Comparison of ENCODE assay signal across 8 cellular contexts in the genomic region with DNA sequence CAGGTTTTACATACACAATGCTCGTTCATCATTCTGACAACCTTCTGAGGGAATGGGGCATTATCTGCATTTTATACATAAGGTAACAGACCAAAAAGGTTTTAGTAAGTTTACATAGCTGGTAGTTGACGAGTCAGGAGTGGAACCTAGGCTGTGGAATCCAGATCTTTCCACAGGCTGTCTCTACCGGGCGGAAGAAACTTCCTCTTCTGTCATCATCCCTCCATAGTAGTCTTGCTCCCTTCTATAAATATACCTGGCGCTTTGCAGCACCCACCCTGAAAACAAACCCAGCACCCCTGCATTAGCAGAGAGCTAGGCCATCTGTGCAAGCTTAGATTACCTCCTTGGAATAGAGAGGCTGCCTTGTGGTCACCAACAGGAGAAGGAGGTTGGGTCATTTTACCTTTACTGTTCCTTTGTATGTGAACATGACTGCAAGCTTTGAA. TPM values are rescaled to one million over a fixed set of nuclear protein-coding genes. Genes with fewer than 3 reads are reported as not detected.
DNase-seq lines count a peak whose midpoint lies in the region; ATAC-seq and TF ChIP-seq lines count a peak whose summit lies in the region.

No MANE protein-coding gene starts in this region.

- DNase-seq in DMS 273 (lab: John Stamatoyannopoulos, UW; ENCODE audit: unreplicated experiment) (peak; percentile 69), NCI-H524 treated with DMSO at 0.1 percent for 48 hours (lab: John Stamatoyannopoulos, UW) (peak; percentile 34), neural crest cell (ENCODE audit: low read depth, low spot score) (no peak), D341Med (ENCODE audit: low spot score) (no peak)
- no peak for DNase-seq in stimulated activated CD4-positive, alpha-beta T cell treated with anti-CD3 and anti-CD28 coated beads, Interleukin-4, amount 100 ng/mL, for 4 hours

- peaks cover 34% of the 10 kb centered on the region for H3K27me3 Mint-ChIP-seq in dendritic cell treated with granulocyte-macrophage colony-stimulating factor and Interleukin-4, amounts not matched to agents 40 ng/mL and 50 ng/mL, for 4 days
- H3K27me3 Mint-ChIP-seq in neural crest cell (ENCODE audit: low read depth), result peaks cover 5% of the 10 kb centered on the region

- intact Hi-C loops in dendritic cell treated with granulocyte-macrophage colony-stimulating factor and Interleukin-4, amounts not matched to agents 40 ng/mL and 50 ng/mL, for 4 days (cut with micrococcal nuclease), result no loop called here

- no peaks in the 10 kb centered on the region for H3K9me3 Mint-ChIP-seq in dendritic cell treated with granulocyte-macrophage colony-stimulating factor and Interleukin-4, amounts not matched to agents 40 ng/mL and 50 ng/mL, for 4 days
- no peaks in the 10 kb centered on the region for H3K9me3 Mint-ChIP-seq in neural crest cell

- peaks cover 24% of the 10 kb centered on the region for H3K4me1 Mint-ChIP-seq in dendritic cell treated with granulocyte-macrophage colony-stimulating factor and Interleukin-4, amounts not matched to agents 40 ng/mL and 50 ng/mL, for 4 days (ENCODE audit: low read depth)
- peaks cover 24% of the 10 kb centered on the region for H3K4me1 Mint-ChIP-seq in neural crest cell

- no peak for TF ChIP-seq CTCF in neural crest cell (conservative IDR thresholded peaks at IDR 0.05)

- H3K27ac Mint-ChIP-seq in dendritic cell treated with granulocyte-macrophage colony-stimulating factor and Interleukin-4, amounts not matched to agents 40 ng/mL and 50 ng/mL, for 4 days, result no peak overlapping the region
- H3K27ac Mint-ChIP-seq in neural crest cell (ENCODE audit: unreplicated experiment), result peak overlapping the region; percentile 92

- H3K4me3 Mint-ChIP-seq in dendritic cell treated with granulocyte-macrophage colony-stimulating factor and Interleukin-4, amounts not matched to agents 40 ng/mL and 50 ng/mL, for 4 days, result peak overlapping the region; percentile 77
- peak overlapping the region; percentile 89 for H3K4me3 Mint-ChIP-seq in neural crest cell

- no peaks in the 10 kb centered on the region for H3K36me3 Mint-ChIP-seq in dendritic cell treated with granulocyte-macrophage colony-stimulating factor and Interleukin-4, amounts not matched to agents 40 ng/mL and 50 ng/mL, for 4 days (ENCODE audit: low read depth)
- peaks cover 7% of the 10 kb centered on the region for H3K36me3 Mint-ChIP-seq in neural crest cell (ENCODE audit: low read depth)

- ATAC-seq in GM21619 (IDR thresholded peaks at IDR 0.05; ENCODE audit: unreplicated experiment), result no peak
- no peak for ATAC-seq in GM21360 (IDR thresholded peaks at IDR 0.05; ENCODE audit: unreplicated experiment)

RNA-seq across cellular contexts. Expression of a gene that starts 1.3 kb away (rescaled TPM):
- 36.7 and 37.3 TPM in 2 replicates for total RNA-seq in neural crest cell

RNA-seq across cellular contexts. Expression of a gene that starts 49.9 kb away (rescaled TPM):
- total RNA-seq in neural crest cell, result not detected in 2 replicates

Comparison
In these comparisons a context has a peak if more than half of its experiments do, and no peak if none do; other contexts are left out.
1. DNase-seq: peak in DMS 273 (single experiment) and NCI-H524 treated with DMSO at 0.1 percent for 48 hours (single experiment); none in neural crest cell (single experiment), D341Med (single experiment) and stimulated activated CD4-positive, alpha-beta T cell treated with anti-CD3 and anti-CD28 coated beads, Interleukin-4, amount 100 ng/mL, for 4 hours (0 of 2).